ENCODE assay signal across 14 cellular contexts in genomic region chr11:6566704-6567370, GRCh38. TPM values are rescaled to one million over a fixed set of nuclear protein-coding genes. Genes with fewer than 3 reads are reported as not detected.
DNase-seq lines count a peak whose midpoint lies in the region; ATAC-seq and TF ChIP-seq lines count a peak whose summit lies in the region.
"Had no signal": no experiment of that assay in that cellular context is flagged by ENCODE, and none has a peak within 500 bp of the region (broad histone marks: within the 10 kb centered on the region; RNA-seq: fewer than 3 reads in every experiment).

No MANE protein-coding gene starts in this region.

- no peak for DNase-seq in Right ventricle myocardium inferior (ENCODE audit: missing footprints)
- DNase-seq in right cardiac atrium, result no peak
- DNase-seq in left ventricle myocardium inferior, result no peak
- DNase-seq in BE2C, result no peak
- DNase-seq in mesenchymal stem cell, result no peak
- DNase-seq: activated CD8-positive, alpha-beta T cell treated with anti-CD3 and anti-CD28 coated beads for 36 hours; activated T-cell treated with anti-CD3 and anti-CD28 coated beads, Interleukin-2, amount 50 U/mL, for 48 hours; body of pancreas; erythroblast; GM23248; T-cell; upper lobe of right lung; WERI-Rb-1 had no signal

- H2BK12ac ChIP-seq in mesenchymal stem cell (ENCODE audit: low read length in 2 of 2), result no peak overlapping the region

- ATAC-seq in Right ventricle myocardium inferior, result peak; percentile 33
- ATAC-seq in right cardiac atrium, result no peak
- ATAC-seq: activated CD8-positive, alpha-beta T cell treated with anti-CD3 and anti-CD28 coated beads for 36 hours; body of pancreas; T-cell; upper lobe of right lung had no signal

- H3K9ac ChIP-seq in skeletal muscle tissue (ENCODE audit: low read depth in 1 of 3, low read length in 3 of 3) (peak overlapping the region in 2 of 3 donors; percentile 11 to 60), mesenchymal stem cell (ENCODE audit: low read length) (no peak overlapping the region)
- H3K9ac ChIP-seq: GM23248 had no signal

- intact Hi-C loops in Right ventricle myocardium inferior (cut with DNase I), result loop anchor here (5.0 kb wide), 1 partner anchor 35 kb away; the partner anchor contains the start of genes ILK and RRP8
- intact Hi-C loops in right cardiac atrium (cut with DNase I), result no loop called here
- intact Hi-C loops in left ventricle myocardium inferior (cut with micrococcal nuclease), result no loop called here

- 86% methylated on average over 13 of the region's 13 CpGs for WGBS in right cardiac atrium
- 96% methylated on average over 13 of the region's 13 CpGs for WGBS in mesenchymal stem cell

- H3K4me1 ChIP-seq in right cardiac atrium (ENCODE audit: control insufficient read depth, insufficient read depth, low read length) (peaks cover 5% of the 10 kb centered on the region), left ventricle myocardium inferior (peaks cover 34% of the 10 kb centered on the region), skeletal muscle tissue (ENCODE audit: control insufficient read depth in 3 of 3, insufficient read depth in 3 of 3, low read length in 3 of 3) (peaks cover 12 to 42% (median 39%) of the 10 kb centered on the region in 3 donors), BE2C (peaks cover 3% of the 10 kb centered on the region; the same call in 1 of the 2 replicates), mesenchymal stem cell (ENCODE audit: control insufficient read depth, insufficient read depth, low read depth, low read length) (peaks cover 15% of the 10 kb centered on the region)
- H3K4me1 ChIP-seq: upper lobe of right lung had no signal

- no peak overlapping the region for H3K4me2 ChIP-seq in mesenchymal stem cell (ENCODE audit: low read length, poor library complexity, severe bottlenecking)

- no peak overlapping the region for H4K91ac ChIP-seq in mesenchymal stem cell (ENCODE audit: low read length)

- no peak overlapping the region for H4K8ac ChIP-seq in mesenchymal stem cell (ENCODE audit: low read length)

- H3K4me3 ChIP-seq in right cardiac atrium (ENCODE audit: low read length), result no peak overlapping the region
- no peak overlapping the region for H3K4me3 ChIP-seq in left ventricle myocardium inferior
- H3K4me3 ChIP-seq in skeletal muscle tissue (ENCODE audit: low read length in 3 of 3), result peak overlapping the region in 1 of 3 donors; percentile 22
- no peak overlapping the region for H3K4me3 ChIP-seq in BE2C (ENCODE audit: low read depth, low read length)
- H3K4me3 ChIP-seq in mesenchymal stem cell (ENCODE audit: insufficient read depth in 1 of 2, low read depth in 1 of 2, low read length in 2 of 2), result no peak overlapping the region
- H3K4me3 ChIP-seq: body of pancreas, GM23248, upper lobe of right lung had no signal

- H3K18ac ChIP-seq in mesenchymal stem cell (ENCODE audit: low read depth in 1 of 2, low read length in 2 of 2), result no peak overlapping the region

- H3K9me3 ChIP-seq in right cardiac atrium (ENCODE audit: control insufficient read depth, low read length), result no peaks in the 10 kb centered on the region
- H3K9me3 ChIP-seq in left ventricle myocardium inferior (replicated peaks), result no peaks in the 10 kb centered on the region
- H3K9me3 ChIP-seq in skeletal muscle tissue (ENCODE audit: control insufficient read depth in 3 of 3, low read length in 3 of 3), result no peaks in the 10 kb centered on the region
- H3K9me3 ChIP-seq in BE2C, result no peaks in the 10 kb centered on the region
- H3K9me3 ChIP-seq in mesenchymal stem cell (ENCODE audit: control insufficient read depth, low read length), result no peaks in the 10 kb centered on the region
- H3K9me3 ChIP-seq: body of pancreas, upper lobe of right lung had no signal

- no peak overlapping the region for H2BK5ac ChIP-seq in mesenchymal stem cell (ENCODE audit: low read depth, low read length, poor library complexity, severe bottlenecking)

- no peak for TF ChIP-seq CTCF in left ventricle myocardium inferior (IDR thresholded peaks at IDR 0.05; ENCODE audit: borderline replicate concordance)
- no peak for TF ChIP-seq CTCF in BE2C (IDR thresholded peaks at IDR 0.05; ENCODE audit: low read depth, low read length)

- H3K14ac ChIP-seq in mesenchymal stem cell (ENCODE audit: low read length in 2 of 2), result no peak overlapping the region

- no peak overlapping the region for H2AK5ac ChIP-seq in mesenchymal stem cell (ENCODE audit: low read length, severe bottlenecking)

- H2BK15ac ChIP-seq in mesenchymal stem cell (ENCODE audit: low read depth, poor library complexity, severe bottlenecking), result no peak overlapping the region

- peaks cover 4% of the 10 kb centered on the region for H3K79me1 ChIP-seq in mesenchymal stem cell (replicated peaks; ENCODE audit: low read length, poor library complexity, severe bottlenecking)

- H3K23ac ChIP-seq in mesenchymal stem cell (ENCODE audit: low read length in 2 of 2), result no peak overlapping the region

- no peak overlapping the region for H3K4ac ChIP-seq in mesenchymal stem cell (ENCODE audit: low read depth in 1 of 2, low read length in 2 of 2)

- no peak overlapping the region for H2BK120ac ChIP-seq in mesenchymal stem cell (ENCODE audit: low read depth, low read length)

- H3K27me3 ChIP-seq in right cardiac atrium (ENCODE audit: control insufficient read depth, insufficient read depth), result no peaks in the 10 kb centered on the region
- H3K27me3 ChIP-seq in left ventricle myocardium inferior (ENCODE audit: low read depth), result no peaks in the 10 kb centered on the region
- H3K27me3 ChIP-seq in skeletal muscle tissue (ENCODE audit: control insufficient read depth in 3 of 3, insufficient read depth in 3 of 3, low read length in 3 of 3), result no peaks in the 10 kb centered on the region
- no peaks in the 10 kb centered on the region for H3K27me3 ChIP-seq in BE2C
- no peaks in the 10 kb centered on the region for H3K27me3 ChIP-seq in mesenchymal stem cell (ENCODE audit: control insufficient read depth in 1 of 2, insufficient read depth in 1 of 2, low read length in 2 of 2)
- H3K27me3 ChIP-seq: body of pancreas, upper lobe of right lung had no signal

- H3K36me3 ChIP-seq in left ventricle myocardium inferior, result no peaks in the 10 kb centered on the region
- H3K36me3 ChIP-seq in skeletal muscle tissue (ENCODE audit: control insufficient read depth in 3 of 3, insufficient read depth in 3 of 3, low read length in 3 of 3), result peaks cover 2 to 14% (median 5%) of the 10 kb centered on the region in 3 donors
- no peaks in the 10 kb centered on the region for H3K36me3 ChIP-seq in BE2C
- peaks cover 35 to 37% of the 10 kb centered on the region in 2 experiments for H3K36me3 ChIP-seq in mesenchymal stem cell (ENCODE audit: control insufficient read depth in 1 of 2, insufficient read depth in 2 of 2, low read depth in 1 of 2, low read length in 2 of 2)
- H3K36me3 ChIP-seq: upper lobe of right lung, WERI-Rb-1 had no signal

- H3K27ac ChIP-seq in right cardiac atrium (ENCODE audit: low read length) (no peak overlapping the region), left ventricle myocardium inferior (replicated peaks) (peak overlapping the region; percentile 51), skeletal muscle tissue (ENCODE audit: low read depth, low read length) (peak overlapping the region; percentile 76), mesenchymal stem cell (ENCODE audit: low read length, poor library complexity, severe bottlenecking) (no peak overlapping the region)
- H3K27ac ChIP-seq: body of pancreas, GM23248, upper lobe of right lung, WERI-Rb-1 had no signal

- H2AFZ ChIP-seq in mesenchymal stem cell (ENCODE audit: low read depth, low read length), result no peak overlapping the region
- H2AFZ ChIP-seq: GM23248 had no signal

RNA-seq across cellular contexts. Expression of gene RRP8, which starts 36.6 kb away (rescaled TPM):
- total RNA-seq in Right ventricle myocardium inferior (22.9 TPM), right cardiac atrium (10 to 100 TPM; 15.8 to 21.7 (median 18.7) TPM), left ventricle myocardium inferior (19.2 TPM), skeletal muscle tissue (9.4 TPM)
- polyA plus RNA-seq in right cardiac atrium, result 18.2 TPM
- 30.2 TPM for polyA plus RNA-seq in BE2C (2012; ENCODE audit: insufficient read depth, insufficient read length, low read depth)
- polyA plus RNA-seq in mesenchymal stem cell (2013, experiment 1 of 2), result 21.1 TPM
- polyA plus RNA-seq in mesenchymal stem cell (2013, experiment 2 of 2), result 22.0 TPM

RNA-seq across cellular contexts. Expression of gene ILK, which starts 36.7 kb away (rescaled TPM):
- total RNA-seq in Right ventricle myocardium inferior (233 TPM), right cardiac atrium (100 to 1,000 TPM; 176 to 196 (median 192) TPM), left ventricle myocardium inferior (192 TPM), skeletal muscle tissue (106 TPM)
- 180 TPM for polyA plus RNA-seq in right cardiac atrium
- polyA plus RNA-seq in BE2C (2012; ENCODE audit: insufficient read depth, insufficient read length, low read depth), result 155 TPM
- polyA plus RNA-seq in mesenchymal stem cell (2013, experiment 1 of 2), result 309 TPM
- 311 TPM for polyA plus RNA-seq in mesenchymal stem cell (2013, experiment 2 of 2)

RNA-seq across cellular contexts. Expression of gene TAF10, which starts 45.2 kb away (rescaled TPM):
- total RNA-seq in Right ventricle myocardium inferior (90.9 TPM), right cardiac atrium (100 to 1,000 TPM in 2 of 4 donors, 10 to 100 TPM in 2; 96.9 to 115 (median 99.1) TPM), left ventricle myocardium inferior (106 TPM), skeletal muscle tissue (19.8 TPM)
- 100 TPM for polyA plus RNA-seq in right cardiac atrium
- polyA plus RNA-seq in BE2C (2012; ENCODE audit: insufficient read depth, insufficient read length, low read depth), result 218 TPM
- 187 TPM for polyA plus RNA-seq in mesenchymal stem cell (2013, experiment 1 of 2)
- 195 TPM for polyA plus RNA-seq in mesenchymal stem cell (2013, experiment 2 of 2)

RNA-seq across cellular contexts. Expression of gene TPP1, which starts 52.4 kb away (rescaled TPM):
- total RNA-seq in Right ventricle myocardium inferior (81.5 TPM), right cardiac atrium (10 to 100 TPM; 56.7 to 98.3 (median 78.2) TPM), left ventricle myocardium inferior (84.2 TPM), skeletal muscle tissue (15.7 TPM)
- 52.6 TPM for polyA plus RNA-seq in right cardiac atrium
- 27.2 TPM for polyA plus RNA-seq in BE2C (2012; ENCODE audit: insufficient read depth, insufficient read length, low read depth)
- 425 TPM for polyA plus RNA-seq in mesenchymal stem cell (2013, experiment 1 of 2)
- polyA plus RNA-seq in mesenchymal stem cell (2013, experiment 2 of 2), result 399 TPM

Comparison
In these comparisons a context has a peak if more than half of its experiments do, and no peak if none do; other contexts are left out.
1. H3K27ac ChIP-seq: peak in left ventricle myocardium inferior (single experiment) and skeletal muscle tissue (single experiment); none in right cardiac atrium (single experiment) and mesenchymal stem cell (single experiment).